ENCODE assay signal across 18 cellular contexts in genomic region chr12:113405687-113406086, GRCh38. TPM values are rescaled to one million over a fixed set of nuclear protein-coding genes. Genes with fewer than 3 reads are reported as not detected.
"Had no signal": no experiment of that assay in that cellular context is flagged by ENCODE, and none has a peak within 500 bp of the region (broad histone marks: within the 10 kb centered on the region; RNA-seq: fewer than 3 reads in every experiment).

No MANE protein-coding gene starts in this region.

- H3K4me3 ChIP-seq: gastroesophageal sphincter, heart right ventricle, lower lobe of right lung had no signal

- H3K27ac ChIP-seq: gastroesophageal sphincter, lower lobe of right lung had no signal

- H3K36me3 Mint-ChIP-seq: activated naive CD4-positive, alpha-beta T cell treated with anti-CD3 and anti-CD28 coated beads, Interleukin-2, amount 10 ng/mL, durations not matched to agents 7 days and 5 days had no signal

- FAIRE-seq: astrocyte, bronchial epithelial cell, urothelium cell line had no signal

- DNase-seq: activated CD4-positive, alpha-beta memory T cell treated with anti-CD3 and anti-CD28 coated beads, Interleukin-2, amount 10 ng/mL, durations not matched to agents 7 days and 5 days; activated CD4-positive, alpha-beta T cell treated with anti-CD3 and anti-CD28 coated beads for 4 hours; activated naive CD4-positive, alpha-beta T cell treated with anti-CD3 and anti-CD28 coated beads, Interleukin-2, amount 10 ng/mL, durations not matched to agents 7 days and 5 days; activated T-cell treated with anti-CD3 and anti-CD28 coated beads, Interleukin-2, amount 50 U/mL, for 24 hours; erythroblast; heart right ventricle; left cardiac atrium; lower lobe of right lung; midbrain; stimulated activated CD4-positive, alpha-beta T cell treated with anti-CD3 and anti-CD28 coated beads, Interleukin-1b, Interleukin-23, amount 100 ng/mL, for 48 hours had no signal

- H3K4me1 Mint-ChIP-seq: activated CD4-positive, alpha-beta memory T cell treated with anti-CD3 and anti-CD28 coated beads, Interleukin-2, amount 10 ng/mL, durations not matched to agents 7 days and 5 days; activated naive CD4-positive, alpha-beta T cell treated with anti-CD3 and anti-CD28 coated beads, Interleukin-2, amount 10 ng/mL, durations not matched to agents 7 days and 5 days had no signal

- H3K4me3 Mint-ChIP-seq: activated CD4-positive, alpha-beta memory T cell treated with anti-CD3 and anti-CD28 coated beads, Interleukin-2, amount 10 ng/mL, durations not matched to agents 7 days and 5 days; activated naive CD4-positive, alpha-beta T cell treated with anti-CD3 and anti-CD28 coated beads, Interleukin-2, amount 10 ng/mL, durations not matched to agents 7 days and 5 days; activated T-cell treated with anti-CD3 and anti-CD28 coated beads, Interleukin-2, amount 50 U/mL, for 24 hours had no signal

- H3K27ac Mint-ChIP-seq: activated CD4-positive, alpha-beta memory T cell treated with anti-CD3 and anti-CD28 coated beads, Interleukin-2, amount 10 ng/mL, durations not matched to agents 7 days and 5 days; activated naive CD4-positive, alpha-beta T cell treated with anti-CD3 and anti-CD28 coated beads, Interleukin-2, amount 10 ng/mL, durations not matched to agents 7 days and 5 days; activated T-cell treated with anti-CD3 and anti-CD28 coated beads, Interleukin-2, amount 50 U/mL, for 24 hours had no signal

- H3K36me3 ChIP-seq: gastroesophageal sphincter, heart right ventricle, lower lobe of right lung had no signal

- H3K9me3 Mint-ChIP-seq: activated CD4-positive, alpha-beta memory T cell treated with anti-CD3 and anti-CD28 coated beads, Interleukin-2, amount 10 ng/mL, durations not matched to agents 7 days and 5 days; activated naive CD4-positive, alpha-beta T cell treated with anti-CD3 and anti-CD28 coated beads, Interleukin-2, amount 10 ng/mL, durations not matched to agents 7 days and 5 days; activated T-cell treated with anti-CD3 and anti-CD28 coated beads, Interleukin-2, amount 50 U/mL, for 24 hours had no signal

- H3K4me1 ChIP-seq: lower lobe of right lung had no signal

- ATAC-seq: gastroesophageal sphincter, heart right ventricle, left cardiac atrium, lower lobe of right lung had no signal

- H3K9me3 ChIP-seq: gastroesophageal sphincter, heart right ventricle, lower lobe of right lung had no signal

RNA-seq across cellular contexts. Expression of gene SDS, which starts 2.0 kb away (rescaled TPM):
- total RNA-seq: activated CD4-positive, alpha-beta memory T cell treated with anti-CD3 and anti-CD28 coated beads, Interleukin-2, amount 10 ng/mL, durations not matched to agents 7 days and 5 days; astrocyte; bronchial epithelial cell; chondrocyte; dermis microvascular lymphatic vessel endothelial cell; myocyte; osteocyte had no signal

RNA-seq across cellular contexts. Expression of gene SDSL, which starts 16.5 kb away (rescaled TPM):
- total RNA-seq: activated CD4-positive, alpha-beta memory T cell treated with anti-CD3 and anti-CD28 coated beads, Interleukin-2, amount 10 ng/mL, durations not matched to agents 7 days and 5 days had no signal
